14 cellular contexts compared by ENCODE assay signal in the genomic region with DNA sequence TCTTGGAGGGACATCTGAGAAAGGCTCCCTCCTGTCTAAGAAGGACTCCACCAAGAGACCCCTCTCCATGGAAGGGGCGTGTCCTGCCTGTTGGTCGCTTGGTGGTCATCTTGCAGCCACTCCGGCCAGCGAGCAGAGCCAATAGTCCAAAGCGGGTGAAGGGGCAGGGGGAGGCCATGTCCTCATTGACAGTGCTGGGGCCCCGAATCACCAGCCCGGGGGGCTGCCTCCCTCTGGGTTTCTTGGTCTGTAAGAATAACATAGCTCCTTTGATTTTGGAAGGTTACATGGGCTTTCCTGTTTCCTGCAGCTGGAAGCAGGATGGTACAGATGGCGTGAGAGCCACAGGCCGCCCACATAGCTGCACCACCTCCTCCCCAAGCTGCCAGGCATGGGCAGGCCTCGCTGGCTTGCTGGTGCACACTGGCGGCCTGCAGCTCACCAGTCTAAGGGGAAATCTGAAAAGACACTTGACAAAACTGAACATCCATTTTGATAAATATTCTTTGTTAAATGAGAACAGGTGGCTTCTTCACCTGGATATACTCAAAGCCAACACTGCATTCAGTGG.
"Had no signal": no experiment of that assay in that cellular context is flagged by ENCODE, and none has a peak within 500 bp of the region (broad histone marks: within the 10 kb centered on the region; RNA-seq: fewer than 3 reads in every experiment).

No MANE protein-coding gene starts in this region.

- ATAC-seq: activated T-cell treated with anti-CD3 and anti-CD28 coated beads, Interleukin-2, amount 50 U/mL, for 4 hours; body of pancreas; gastrocnemius medialis; heart left ventricle; naive thymus-derived CD8-positive, alpha-beta T cell; stimulated activated naive B cell treated with anti-CD40 and anti-IgM and Interleukin-4, amounts not matched to agents 10 μg/mL and 1 μg/mL and 100 μg/mL, for 72 hours had no signal

- H3K27ac ChIP-seq: body of pancreas, gastrocnemius medialis, heart left ventricle, tibial nerve had no signal

- H3K4me3 ChIP-seq: body of pancreas, gastrocnemius medialis, heart left ventricle, tibial nerve had no signal

- DNase-seq: activated CD4-positive, alpha-beta T cell treated with anti-CD3 and anti-CD28 coated beads, Interleukin-2, amount 50 U/mL, for 1 hour; activated gamma-delta T cell treated with Interleukin-2 at 50 U/mL for 16 hours; activated naive CD8-positive, alpha-beta T cell treated with anti-CD3 and anti-CD28 coated beads for 36 hours; activated T-cell treated with anti-CD3 and anti-CD28 coated beads, Interleukin-2, amount 50 U/mL, for 4 hours; body of pancreas; central memory CD4-positive, alpha-beta T cell; endodermal cell; gastrocnemius medialis; mammary epithelial cell; stimulated activated CD4-positive, alpha-beta T cell treated with anti-CD3 and anti-CD28 coated beads, Interleukin-2, amount 100 ng/mL, for 48 hours; stimulated activated naive B cell treated with anti-CD40 and anti-IgM and Interleukin-4, amounts not matched to agents 10 μg/mL and 1 μg/mL and 100 μg/mL, for 72 hours had no signal
